In the genomic region with DNA sequence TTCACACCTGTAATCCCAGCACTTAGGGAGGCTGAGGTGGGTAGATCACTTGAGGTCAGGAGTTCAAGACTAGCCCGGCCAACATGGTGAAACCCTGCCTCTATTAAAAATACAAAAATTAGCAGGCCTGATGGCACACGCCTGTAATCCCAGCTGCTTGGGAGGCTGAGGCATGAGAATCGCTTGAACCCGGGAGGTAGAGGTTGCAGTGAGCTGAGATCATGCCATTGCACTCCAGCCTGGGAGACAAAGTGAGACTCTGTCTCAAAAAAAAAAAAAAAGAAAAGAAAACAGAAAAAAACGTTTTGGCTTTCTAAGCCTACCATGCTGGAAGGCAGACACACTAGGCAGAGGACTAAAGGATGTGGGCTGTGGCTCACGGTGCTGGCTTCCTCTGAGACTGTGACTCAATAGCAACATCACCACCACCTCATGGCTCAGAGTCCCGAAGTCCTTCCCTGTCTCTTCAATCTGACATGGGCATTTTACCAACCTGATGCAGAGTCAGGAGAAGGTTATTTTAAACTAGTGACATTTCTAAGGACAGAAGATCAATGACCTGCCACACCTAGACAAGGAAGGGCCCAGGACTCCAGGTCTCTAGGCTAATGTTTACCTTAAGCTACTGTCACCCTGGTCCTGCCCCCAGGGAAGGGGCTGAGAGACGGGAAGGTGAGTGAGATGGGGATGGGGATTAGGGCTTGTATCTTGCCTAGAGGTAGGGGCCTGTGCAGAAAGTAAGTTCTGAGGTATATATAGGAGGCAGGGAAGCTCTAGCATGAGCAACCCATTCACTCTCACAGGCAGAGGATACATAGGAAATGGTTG, we compare ENCODE assay signal across 9 cellular contexts. TPM values are rescaled to one million over a fixed set of nuclear protein-coding genes. Genes with fewer than 3 reads are reported as not detected.
DNase-seq lines count a peak whose midpoint lies in the region; ATAC-seq and TF ChIP-seq lines count a peak whose summit lies in the region.
"Had no signal": no experiment of that assay in that cellular context is flagged by ENCODE, and none has a peak within 500 bp of the region (broad histone marks: within the 10 kb centered on the region; RNA-seq: fewer than 3 reads in every experiment).

No MANE protein-coding gene starts in this region.

- no peak overlapping the region for H3K4me3 Mint-ChIP-seq in chondrocyte (ENCODE audit: unreplicated experiment)

- peak; percentile 59 for ATAC-seq in GM18868 (IDR thresholded peaks at IDR 0.05; ENCODE audit: unreplicated experiment)
- peak; percentile 67 for ATAC-seq in HG03135 (IDR thresholded peaks at IDR 0.05; ENCODE audit: unreplicated experiment)

- TF ChIP-seq EP300 in sigmoid colon (IDR thresholded peaks at IDR 0.05), result no peak

- H3K9me3 Mint-ChIP-seq in chondrocyte (ENCODE audit: low read depth), result no peaks in the 10 kb centered on the region

- DNase-seq in activated CD4-positive, CD25-positive, alpha-beta regulatory T cell (lab: John Stamatoyannopoulos, UW), result peak; percentile 27 to 63 (median 44)
- DNase-seq in chondrocyte (ENCODE audit: low spot score) (no peak), sigmoid colon (no peak), testis (no peak), islet precursor cell (no peak), NCI-H2196 treated with DMSO at 0.1 percent for 48 hours (lab: John Stamatoyannopoulos, UW; ENCODE audit: unreplicated experiment) (no peak)

- TF ChIP-seq POLR2A in sigmoid colon (IDR thresholded peaks at IDR 0.05), result no peak
- no peak for TF ChIP-seq POLR2A in testis (IDR thresholded peaks at IDR 0.05)

- H3K4me3 ChIP-seq in sigmoid colon, result no peak overlapping the region
- H3K4me3 ChIP-seq in testis, result no peak overlapping the region
- H3K4me3 ChIP-seq: SJSA1 had no signal

- peak overlapping the region in 3 of 4 donors; percentile 23 to 56 (median 34) for H3K27ac ChIP-seq in sigmoid colon
- H3K27ac ChIP-seq in testis, result no peak overlapping the region
- H3K27ac ChIP-seq: SJSA1 had no signal

- H3K36me3 ChIP-seq in sigmoid colon (no peaks in the 10 kb centered on the region), testis (ENCODE audit: low read depth, missing control alignments) (no peaks in the 10 kb centered on the region)
- H3K36me3 ChIP-seq: SJSA1 had no signal

- H3K27me3 ChIP-seq in sigmoid colon (no peaks in the 10 kb centered on the region), testis (no peaks in the 10 kb centered on the region)
- H3K27me3 ChIP-seq: SJSA1 had no signal

- WGBS in sigmoid colon, 2 donors, result 51 to 54% methylated on average over 8 of the region's 8 CpGs
- 77 to 79% methylated on average over 8 of the region's 8 CpGs for whole genome bisulfite sequencing in testis, 2 donors

- H3K4me1 ChIP-seq in sigmoid colon (no peaks in the 10 kb centered on the region), testis (no peaks in the 10 kb centered on the region)

- no peaks in the 10 kb centered on the region for H3K27me3 Mint-ChIP-seq in chondrocyte (ENCODE audit: low read depth)

- TF ChIP-seq CTCF in chondrocyte (IDR thresholded peaks at IDR 0.05) (no peak), sigmoid colon (IDR thresholded peaks at IDR 0.05) (no peak), testis (IDR thresholded peaks at IDR 0.05) (no peak)

- intact Hi-C loops in sigmoid colon (cut with DNase I), result no loop called here
- intact Hi-C loops in testis (cut with DNase I; ENCODE audit: low total_unique reads), result no loop called here

- H3K4me1 Mint-ChIP-seq in chondrocyte (ENCODE audit: low read depth), result peaks cover 48% of the 10 kb centered on the region

- no peaks in the 10 kb centered on the region for H3K36me3 Mint-ChIP-seq in chondrocyte (ENCODE audit: low read depth)

- H3K9me3 ChIP-seq in sigmoid colon (no peaks in the 10 kb centered on the region), testis (no peaks in the 10 kb centered on the region)
- H3K9me3 ChIP-seq: SJSA1 had no signal

- H3K27ac Mint-ChIP-seq in chondrocyte (ENCODE audit: unreplicated experiment), result peak overlapping the region; percentile 97

RNA-seq across cellular contexts. Expression of gene ECSCR, which starts 3.7 kb away (rescaled TPM):
- 0.62 TPM in 1 of 3 replicates, not detected in the others for total RNA-seq in chondrocyte
- 10 to 100 TPM in 3 of 4 donors, 1 to 10 TPM in 1; 6.1 to 16.6 (median 15.6) TPM for total RNA-seq in sigmoid colon
- 10 to 100 TPM in 2 of 3 donors, 1 to 10 TPM in 1; 2.5 to 13.7 (median 11.4) TPM for polyA plus RNA-seq in sigmoid colon
- 1 to 10 TPM; 1.8 to 2.4 TPM for total RNA-seq in testis
- 13.9 TPM for polyA plus RNA-seq in testis (ENCODE audit: insufficient read depth, low read depth, low replicate concordance)

RNA-seq across cellular contexts. Expression of gene SMIM33, which starts 12.0 kb away (rescaled TPM):
- not detected in 3 replicates for total RNA-seq in chondrocyte
- not detected for total RNA-seq in sigmoid colon
- polyA plus RNA-seq in sigmoid colon, result 1 to 10 TPM; 4.7 to 5.1 (median 4.8) TPM
- under 1 TPM in 1 of 2 donors, not detected in 1; 0.16 TPM for total RNA-seq in testis
- not detected for polyA plus RNA-seq in testis (ENCODE audit: insufficient read depth, low read depth, low replicate concordance)
- total RNA-seq: SJSA1 had no signal

RNA-seq across cellular contexts. Expression of gene DNAJC18, which starts 19.5 kb away (rescaled TPM):
- total RNA-seq in chondrocyte (17.4 to 27.0 TPM (median 25.6 TPM) in 3 replicates), sigmoid colon (10 to 100 TPM in 2 of 4 donors, 1 to 10 TPM in 2; 6.8 to 12.5 (median 10.0) TPM), testis (10 to 100 TPM; 45.0 to 98.3 TPM)
- polyA plus RNA-seq in sigmoid colon (1 to 10 TPM; 1.2 to 2.8 (median 1.8) TPM), testis (ENCODE audit: insufficient read depth, low read depth, low replicate concordance) (283 TPM)

RNA-seq across cellular contexts. Expression of gene STING1, which starts 23.8 kb away (rescaled TPM):
- total RNA-seq in chondrocyte (26.6 to 59.2 TPM (median 58.4 TPM) in 3 replicates), sigmoid colon (10 to 100 TPM; 14.6 to 53.8 (median 22.7) TPM), testis (10 to 100 TPM; 14.2 to 18.6 TPM)
- polyA plus RNA-seq in sigmoid colon (10 to 100 TPM in 1 of 3 donors, 1 to 10 TPM in 2; 5.5 to 63.5 (median 8.4) TPM), testis (ENCODE audit: insufficient read depth, low read depth, low replicate concordance) (22.4 TPM)

RNA-seq across cellular contexts. Expression of gene SPATA24, which starts 54.9 kb away (rescaled TPM):
- 2.7 to 3.7 TPM (median 3.7 TPM) in 3 replicates for total RNA-seq in chondrocyte
- total RNA-seq in sigmoid colon, result 1 to 10 TPM; 1.4 to 7.9 (median 2.0) TPM
- polyA plus RNA-seq in sigmoid colon, result 1 to 10 TPM; 7.3 to 9.0 (median 7.9) TPM
- total RNA-seq in testis, result 10 to 100 TPM; 45.2 to 94.6 TPM
- 185 TPM for polyA plus RNA-seq in testis (ENCODE audit: insufficient read depth, low read depth, low replicate concordance)

Comparison
In these comparisons a context has a peak if more than half of its experiments do, and no peak if none do; other contexts are left out.
1. DNase-seq: peak in activated CD4-positive, CD25-positive, alpha-beta regulatory T cell (4 of 4); none in chondrocyte (single experiment), sigmoid colon (single experiment), testis (single experiment), islet precursor cell (single experiment) and NCI-H2196 treated with DMSO at 0.1 percent for 48 hours (single experiment).
2. H3K27ac ChIP-seq: peak in sigmoid colon (3 of 4); none in testis (0 of 2).